ENCODE assay signal across 16 cellular contexts in the genomic region with DNA sequence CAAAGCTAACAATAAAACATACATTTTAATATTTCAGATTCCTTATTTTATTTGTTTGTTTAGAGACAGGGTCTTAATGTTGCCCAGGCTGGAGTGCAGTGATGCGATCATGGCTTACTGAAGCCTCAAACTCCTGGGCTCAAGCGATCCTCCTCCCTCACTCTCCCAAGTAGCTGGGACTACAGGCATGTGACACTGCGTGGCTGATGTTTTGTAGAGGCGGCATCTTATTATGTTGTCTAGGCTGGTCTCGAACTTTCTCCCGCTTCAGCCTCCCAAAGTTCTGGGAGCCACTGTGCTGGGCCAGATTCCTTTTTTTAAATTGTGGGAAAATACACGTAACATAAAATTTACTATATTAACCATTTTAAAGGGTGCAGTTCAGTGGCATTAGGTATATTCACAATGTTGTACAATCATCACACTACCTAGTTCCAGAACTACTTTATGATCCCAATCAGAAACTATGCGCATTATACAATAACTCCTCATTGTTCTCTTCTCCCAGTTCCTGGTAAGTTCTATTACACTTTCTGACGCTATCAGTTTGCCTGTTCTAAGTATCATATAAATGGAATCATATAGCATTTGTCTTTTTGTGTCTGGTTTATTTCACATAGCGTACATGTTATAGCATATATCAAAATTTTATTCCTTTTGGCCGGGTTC. TPM values are rescaled to one million over a fixed set of nuclear protein-coding genes. Genes with fewer than 3 reads are reported as not detected.
DNase-seq lines count a peak whose midpoint lies in the region; ATAC-seq and TF ChIP-seq lines count a peak whose summit lies in the region.
"Had no signal": no experiment of that assay in that cellular context is flagged by ENCODE, and none has a peak within 500 bp of the region (broad histone marks: within the 10 kb centered on the region; RNA-seq: fewer than 3 reads in every experiment).

No MANE protein-coding gene starts in this region.

- peak; percentile 91 for ATAC-seq in mucosa of descending colon
- no peak for ATAC-seq in HG02798 (IDR thresholded peaks at IDR 0.05; ENCODE audit: poor library complexity, unreplicated experiment)
- no peak for ATAC-seq in HG03196 (IDR thresholded peaks at IDR 0.05; ENCODE audit: unreplicated experiment)
- ATAC-seq: GM23338, HepG2 had no signal

- no peaks in the 10 kb centered on the region for H3K27me3 ChIP-seq in dorsolateral prefrontal cortex
- H3K27me3 ChIP-seq in subcutaneous abdominal adipose tissue (ENCODE audit: control insufficient read depth in 5 of 5, insufficient read depth in 4 of 5, low read length in 5 of 5): no peaks in the 10 kb centered on the region

- H3K4me1 ChIP-seq in mucosa of descending colon (ENCODE audit: low read depth): peaks cover 8% of the 10 kb centered on the region
- peaks cover 0 to 18% (median 6%) of the 10 kb centered on the region in 5 donors for H3K4me1 ChIP-seq in subcutaneous abdominal adipose tissue (ENCODE audit: control insufficient read depth in 5 of 5, insufficient read depth in 5 of 5, low read length in 5 of 5)

- H3K36me3 ChIP-seq in mucosa of descending colon (ENCODE audit: low read depth) (no peaks in the 10 kb centered on the region), subcutaneous abdominal adipose tissue (ENCODE audit: control insufficient read depth in 5 of 5, insufficient read depth in 5 of 5, low read length in 5 of 5) (peaks cover 0 to 6% (median 3%) of the 10 kb centered on the region in 5 donors)

- H3K9me3 ChIP-seq in mucosa of descending colon (no peaks in the 10 kb centered on the region), subcutaneous abdominal adipose tissue (ENCODE audit: control insufficient read depth in 5 of 5, low read length in 5 of 5) (no peaks in the 10 kb centered on the region)

- H3K4me3 ChIP-seq in dorsolateral prefrontal cortex (no peak overlapping the region), mucosa of descending colon (no peak overlapping the region), subcutaneous abdominal adipose tissue (ENCODE audit: low read depth in 1 of 5, low read length in 5 of 5) (no peak overlapping the region)
- H3K4me3 ChIP-seq: GM23338 had no signal

- intact Hi-C loops in dorsolateral prefrontal cortex (cut with DNase I) (no loop called here), mucosa of descending colon (cut with DNase I, micrococcal nuclease) (no loop called here)

- no peak for DNase-seq in dorsolateral prefrontal cortex
- no peak for DNase-seq in mucosa of descending colon
- DNase-seq in activated T-cell treated with anti-CD3 and anti-CD28 coated beads, Interleukin-2, amount 50 U/mL, for 48 hours: no peak
- no peak for DNase-seq in foreskin melanocyte
- DNase-seq: C1 segment of cervical spinal cord; Calu3; CD4-positive, alpha-beta T cell; DMS 273 treated with DMSO at 0.1 percent for 48 hours; DMS79; H7 had no signal

- no peak overlapping the region for H3K9ac ChIP-seq in subcutaneous abdominal adipose tissue (ENCODE audit: low read length in 5 of 5)

- H3K27ac ChIP-seq in VCaP (peak overlapping the region; percentile 51), dorsolateral prefrontal cortex (peak overlapping the region in 44 of 59 donors; percentile 1 to 86 (median 54)), subcutaneous abdominal adipose tissue (ENCODE audit: low read depth, low read length) (peak overlapping the region; percentile 0)

- no peak for TF ChIP-seq CTCF in VCaP (conservative IDR thresholded peaks at IDR 0.05)
- no peak for TF ChIP-seq CTCF in dorsolateral prefrontal cortex (IDR thresholded peaks at IDR 0.05 in 54 of 56, conservative IDR thresholded peaks at IDR 0.05 in 2 of 56; ENCODE audit: low read depth in 1 of 56, partially characterized antibody in 56 of 56)
- TF ChIP-seq CTCF in mucosa of descending colon (IDR thresholded peaks at IDR 0.05): no peak

RNA-seq across cellular contexts. Expression of gene ADIPOR2, which starts 40.3 kb away (rescaled TPM):
- total RNA-seq in dorsolateral prefrontal cortex (100 to 1,000 TPM in 51 of 120 experiments, 10 to 100 TPM in 69; 39.0 to 240 (median 95.0) TPM), mucosa of descending colon (100 to 1,000 TPM in 1 of 3 donors, 10 to 100 TPM in 2; 76.1 to 119 (median 98.5) TPM)

Comparison
In these comparisons a context has a peak if more than half of its experiments do, and no peak if none do; other contexts are left out.
1. H3K27ac ChIP-seq: peak in every context shown above with its lines; median percentile 54 in dorsolateral prefrontal cortex; 51 in VCaP; 0 in subcutaneous abdominal adipose tissue.